ENCODE assay signal across 21 cellular contexts in genomic region chr7:42763137-42763551, GRCh38.
A peak's percentile ranks its signal among the peaks of the same experiment; 100 is the strongest.
DNase-seq lines count a peak whose midpoint lies in the region; ATAC-seq and TF ChIP-seq lines count a peak whose summit lies in the region.
"Had no signal": no experiment of that assay in that cellular context is flagged by ENCODE, and none has a peak within 500 bp of the region (broad histone marks: within the 10 kb centered on the region; RNA-seq: fewer than 3 reads in every experiment).

No MANE protein-coding gene starts in this region.

- intact Hi-C loops in MCF 10A (cut with micrococcal nuclease) = no loop called here

- no peak overlapping the region for H3K4me3 ChIP-seq in tibial nerve
- H3K4me3 ChIP-seq: A549, GM23248, PC-9 had no signal

- no peak for TF ChIP-seq POLR2A in tibial nerve (IDR thresholded peaks at IDR 0.05)

- H3K4me1 Mint-ChIP-seq in activated T-cell treated with anti-CD3 and anti-CD28 coated beads, Interleukin-2, amount 50 U/mL, for 4 hours (ENCODE audit: low read depth) = no peaks in the 10 kb centered on the region
- H3K4me1 Mint-ChIP-seq in activated T-cell treated with anti-CD3 and anti-CD28 coated beads, Interleukin-2, amount 50 U/mL, for 24 hours (ENCODE audit: low read depth) = peaks cover 7% of the 10 kb centered on the region
- H3K4me1 Mint-ChIP-seq in MCF 10A (ENCODE audit: insufficient read depth, unreplicated experiment) = no peaks in the 10 kb centered on the region
- H3K4me1 Mint-ChIP-seq: CD4-positive, CD25-positive, alpha-beta regulatory T cell had no signal

- TF ChIP-seq CTCF in MCF 10A (IDR thresholded peaks at IDR 0.05; ENCODE audit: unreplicated experiment) (no peak), tibial nerve (IDR thresholded peaks at IDR 0.05) (no peak)

- peaks cover 0 to 7% (median 0%) of the 10 kb centered on the region in 4 donors for H3K9me3 ChIP-seq in tibial nerve
- H3K9me3 ChIP-seq: A549 had no signal

- no peaks in the 10 kb centered on the region for H3K4me1 ChIP-seq in tibial nerve
- H3K4me1 ChIP-seq: A549 had no signal

- H3K27ac Mint-ChIP-seq in activated T-cell treated with anti-CD3 and anti-CD28 coated beads, Interleukin-2, amount 50 U/mL, for 24 hours = no peak overlapping the region
- no peak overlapping the region for H3K27ac Mint-ChIP-seq in MCF 10A (ENCODE audit: low read depth, unreplicated experiment)
- H3K27ac Mint-ChIP-seq: CD4-positive, CD25-positive, alpha-beta regulatory T cell had no signal

- peaks cover 4% of the 10 kb centered on the region for H3K9me3 Mint-ChIP-seq in activated T-cell treated with anti-CD3 and anti-CD28 coated beads, Interleukin-2, amount 50 U/mL, for 4 hours
- no peaks in the 10 kb centered on the region for H3K9me3 Mint-ChIP-seq in activated T-cell treated with anti-CD3 and anti-CD28 coated beads, Interleukin-2, amount 50 U/mL, for 24 hours
- no peaks in the 10 kb centered on the region for H3K9me3 Mint-ChIP-seq in MCF 10A (ENCODE audit: unreplicated experiment)

- no TSS peak for BruUV-seq in MCF 10A (replicated peaks; lab: Mats Ljungman, UMichigan)

- no peaks in the 10 kb centered on the region for H3K36me3 ChIP-seq in tibial nerve

- POLR2A ChIA-PET in MCF 10A (lab: Yijun Ruan, JAX) = interaction anchor here (1.3 kb wide), 1 partner anchor 12 kb away, joined by 3 read pairs; no protein-coding TSS in a partner anchor

- no peak overlapping the region for H3K27ac ChIP-seq in tibial nerve
- H3K27ac ChIP-seq: A549, GM23248, PC-9 had no signal

- no peak for DNase-seq in activated T-cell treated with anti-CD3 and anti-CD28 coated beads, Interleukin-2, amount 50 U/mL, for 4 hours
- no peak for DNase-seq in activated T-cell treated with anti-CD3 and anti-CD28 coated beads, Interleukin-2, amount 50 U/mL, for 24 hours
- DNase-seq in ELF-1 (ENCODE audit: low read depth, low spot score) (peak; percentile 10), MCF 10A (ENCODE audit: unreplicated experiment) (peak; percentile 34), tibial nerve (ENCODE audit: low spot score in 2 of 2) (no peak), NCI-H1048 (lab: John Stamatoyannopoulos, UW) (no peak), Kasumi-1 (lab: John Stamatoyannopoulos, UW) (no peak)
- DNase-seq in stimulated activated CD8-positive, alpha-beta memory T cell treated with anti-CD3 and anti-CD28 coated beads, Interleukin-4, amount 100 ng/mL, for 48 hours = peak; percentile 25
- DNase-seq: CD4-positive, CD25-positive, alpha-beta regulatory T cell; DMS79; GF-D8; GM23248; KG1; MM.1S; NCI-H1105 treated with DMSO at 0.1 percent for 48 hours; NCI-H187; NCI-H2171; NCI-H446 treated with DMSO at 0.1 percent for 48 hours; NCI-H748 treated with DMSO at 0.1 percent for 48 hours; PC-9 had no signal

- WGBS in tibial nerve, 2 donors = 77 to 82% methylated on average over 6 of the region's 6 CpGs

- no peaks in the 10 kb centered on the region for H3K27me3 ChIP-seq in tibial nerve

- peaks cover 13% of the 10 kb centered on the region for H3K27me3 Mint-ChIP-seq in activated T-cell treated with anti-CD3 and anti-CD28 coated beads, Interleukin-2, amount 50 U/mL, for 4 hours (ENCODE audit: low read depth)
- peaks cover 42% of the 10 kb centered on the region for H3K27me3 Mint-ChIP-seq in activated T-cell treated with anti-CD3 and anti-CD28 coated beads, Interleukin-2, amount 50 U/mL, for 24 hours
- H3K27me3 Mint-ChIP-seq in MCF 10A (ENCODE audit: insufficient read depth, unreplicated experiment) = no peaks in the 10 kb centered on the region
- H3K27me3 Mint-ChIP-seq: CD4-positive, CD25-positive, alpha-beta regulatory T cell had no signal

- no peak for TF ChIP-seq EP300 in tibial nerve (IDR thresholded peaks at IDR 0.05)

- no peaks in the 10 kb centered on the region for H3K36me3 Mint-ChIP-seq in activated T-cell treated with anti-CD3 and anti-CD28 coated beads, Interleukin-2, amount 50 U/mL, for 4 hours (ENCODE audit: insufficient read depth)
- no peaks in the 10 kb centered on the region for H3K36me3 Mint-ChIP-seq in activated T-cell treated with anti-CD3 and anti-CD28 coated beads, Interleukin-2, amount 50 U/mL, for 24 hours (ENCODE audit: low read depth)
- H3K36me3 Mint-ChIP-seq in MCF 10A (ENCODE audit: insufficient read depth, unreplicated experiment) = no peaks in the 10 kb centered on the region
- H3K36me3 Mint-ChIP-seq: CD4-positive, CD25-positive, alpha-beta regulatory T cell had no signal

- H3K4me3 Mint-ChIP-seq in activated T-cell treated with anti-CD3 and anti-CD28 coated beads, Interleukin-2, amount 50 U/mL, for 4 hours = no peak overlapping the region
- H3K4me3 Mint-ChIP-seq in activated T-cell treated with anti-CD3 and anti-CD28 coated beads, Interleukin-2, amount 50 U/mL, for 24 hours = no peak overlapping the region
- H3K4me3 Mint-ChIP-seq in MCF 10A (ENCODE audit: unreplicated experiment) = no peak overlapping the region
- H3K4me3 Mint-ChIP-seq: CD4-positive, CD25-positive, alpha-beta regulatory T cell had no signal

- CTCF ChIA-PET in MCF 10A (lab: Yijun Ruan, JAX) = interaction anchor here (0.6 to 0.7 kb wide), 3 partner anchors 113 to 434 kb away, joined by 3 read pairs; no protein-coding TSS in a partner anchor

- peak; percentile 41 to 51 for ATAC-seq in activated T-cell treated with anti-CD3 and anti-CD28 coated beads, Interleukin-2, amount 50 U/mL, for 4 hours
- ATAC-seq: A549 had no signal

Comparison
In these comparisons a context has a peak if more than half of its experiments do, and no peak if none do; other contexts are left out.
1. DNase-seq: peak in ELF-1 (single experiment), MCF 10A (single experiment) and stimulated activated CD8-positive, alpha-beta memory T cell treated with anti-CD3 and anti-CD28 coated beads, Interleukin-4, amount 100 ng/mL, for 48 hours (single experiment); none in activated T-cell treated with anti-CD3 and anti-CD28 coated beads, Interleukin-2, amount 50 U/mL, for 4 hours (single experiment), activated T-cell treated with anti-CD3 and anti-CD28 coated beads, Interleukin-2, amount 50 U/mL, for 24 hours (single experiment), tibial nerve (0 of 2), NCI-H1048 (single experiment) and Kasumi-1 (0 of 2).